ENCODE assay signal across 8 cellular contexts in genomic region chr1:144883011-144883421, GRCh38.
A peak's percentile ranks its signal among the peaks of the same experiment; 100 is the strongest.
DNase-seq lines count a peak whose midpoint lies in the region; TF ChIP-seq lines count a peak whose summit lies in the region.
"Not testable (repeated sequence)": the region's sequence is repeated elsewhere in the genome, so short reads cannot be mapped to it uniquely, and the experiment has no call there.

No MANE protein-coding gene starts in this region.

- not testable (repeated sequence) for H3K27ac ChIP-seq in mammary epithelial cell (ENCODE audit: insufficient read depth, low read depth, low read length); transverse colon

- no CpG with 5 or more reads among the region's 50 CpGs for WGBS in mammary epithelial cell (ENCODE audit: low coverage, missing lambda C conversion rate)
- WGBS in transverse colon (ENCODE audit: low coverage in 1 of 2), 2 donors: 1% methylated on average over 44 of the region's 50 CpGs; no CpG with 5 or more reads in 1 of the 2 donors

- not testable (repeated sequence) for TF ChIP-seq CTCF in Caco-2 (IDR thresholded peaks at IDR 0.05; ENCODE audit: insufficient read depth in 1 of 2, low read depth in 1 of 2, low read length in 1 of 2, severe bottlenecking in 1 of 2, unreplicated experiment in 1 of 2); mammary epithelial cell (conservative IDR thresholded peaks at IDR 0.05 in 1 of 2, IDR thresholded peaks at IDR 0.05 in 1 of 2; ENCODE audit: extremely low read depth in 1 of 2, insufficient read depth in 1 of 2, low read depth in 1 of 2, low read length in 2 of 2); transverse colon (IDR thresholded peaks at IDR 0.05)

- H4K20me1 ChIP-seq in mammary epithelial cell (ENCODE audit: insufficient read depth, low read length): not testable (repeated sequence)

- not testable (repeated sequence) for H3K36me3 Mint-ChIP-seq in Caco-2 (ENCODE audit: insufficient read depth, unreplicated experiment); activated CD4-positive, alpha-beta memory T cell treated with anti-CD3 and anti-CD28 coated beads for 36 hours

- H3K27me3 ChIP-seq in Caco-2 (replicated peaks; ENCODE audit: control insufficient read depth, insufficient read depth, low read length); mammary epithelial cell (ENCODE audit: insufficient read depth, low read length); transverse colon: not testable (repeated sequence)

- intact Hi-C loops in Caco-2 (cut with micrococcal nuclease; ENCODE audit: unreplicated experiment); activated CD4-positive, alpha-beta memory T cell treated with anti-CD3 and anti-CD28 coated beads for 36 hours (cut with micrococcal nuclease); mammary epithelial cell (cut with micrococcal nuclease); head of caudate nucleus (cut with DNase I); transverse colon (cut with DNase I; ENCODE audit: low total_unique reads): not testable (repeated sequence)

- POLR2A ChIA-PET in Caco-2 (lab: Charles Lee); activated CD4-positive, alpha-beta memory T cell treated with anti-CD3 and anti-CD28 coated beads for 36 hours (lab: Charles Lee): not testable (repeated sequence)

- dilution Hi-C loops in mammary epithelial cell (cut with HindIII; ENCODE audit: low sequenced_read_pairs): not testable (repeated sequence)

- not testable (repeated sequence) for H3K4me1 ChIP-seq in Caco-2; mammary epithelial cell (ENCODE audit: insufficient read depth, low read length); transverse colon

- BruUV-seq in Caco-2 (replicated peaks; lab: Mats Ljungman, UMichigan); mammary epithelial cell (replicated peaks; lab: Mats Ljungman, UMichigan): not testable (repeated sequence)

- DNase-seq in Caco-2 (peak in 1 of 2 experiments; percentile 17), NAMALWA (ENCODE audit: low spot score) (peak; percentile 33), head of caudate nucleus (peak in 36 of 42 donors; percentile 3 to 72 (median 23)), lung microvascular endothelial cell (ENCODE audit: low read depth in 2 of 2) (peak; percentile 0), putamen (ENCODE audit: low spot score) (peak; percentile 5), transverse colon (peak; percentile 20)
- DNase-seq in activated CD4-positive, alpha-beta memory T cell treated with anti-CD3 and anti-CD28 coated beads for 36 hours: peak; percentile 38
- DNase-seq in mammary epithelial cell: not testable (repeated sequence)

- peak overlapping the region; percentile 33 for H3K4me3 ChIP-seq in Caco-2 (ENCODE audit: low read depth, low read length)
- H3K4me3 ChIP-seq in mammary epithelial cell (replicated peaks in 1 of 3; ENCODE audit: insufficient read depth in 1 of 3, low read depth in 2 of 3, low read length in 3 of 3): peak overlapping the region in 2 of 3 experiments; percentile 34 to 54
- H3K4me3 ChIP-seq in transverse colon: peak overlapping the region in 3 of 4 donors; percentile 36 to 86 (median 57)

- CTCF ChIA-PET in Caco-2 (lab: Charles Lee); activated CD4-positive, alpha-beta memory T cell treated with anti-CD3 and anti-CD28 coated beads for 36 hours (lab: Charles Lee); mammary epithelial cell (lab: Charles Lee; ENCODE audit: low non-redundant PET): not testable (repeated sequence)

- peak overlapping the region; percentile 20 for H2AFZ ChIP-seq in mammary epithelial cell (ENCODE audit: low read depth, low read length)

- H3K4me3 Mint-ChIP-seq in Caco-2 (ENCODE audit: unreplicated experiment): peak overlapping the region; percentile 24
- H3K4me3 Mint-ChIP-seq in activated CD4-positive, alpha-beta memory T cell treated with anti-CD3 and anti-CD28 coated beads for 36 hours: peak overlapping the region; percentile 37

- H3K27me3 Mint-ChIP-seq in Caco-2 (ENCODE audit: insufficient read depth, unreplicated experiment); activated CD4-positive, alpha-beta memory T cell treated with anti-CD3 and anti-CD28 coated beads for 36 hours: not testable (repeated sequence)

- H3K9me3 ChIP-seq in Caco-2; mammary epithelial cell (replicated peaks; ENCODE audit: insufficient read depth, low read length); transverse colon: not testable (repeated sequence)

- not testable (repeated sequence) for TF ChIP-seq POLR2A in transverse colon (IDR thresholded peaks at IDR 0.05)

- not testable (repeated sequence) for H3K9ac ChIP-seq in mammary epithelial cell (ENCODE audit: insufficient read depth, low read length)

- peak overlapping the region; percentile 61 for H3K4me2 ChIP-seq in mammary epithelial cell (ENCODE audit: insufficient read depth, low read depth, low read length)

- in situ Hi-C loops in mammary epithelial cell (cut with MboI; ENCODE audit: low sequenced_read_pairs in 2 of 2); transverse colon (cut with MboI; ENCODE audit: low pct_ligation_motif_present in 1 of 4, low pct_unique_long_range_greater_than_20kb in 1 of 4, low sequenced_read_pairs in 3 of 4): not testable (repeated sequence)

- not testable (repeated sequence) for H3K36me3 ChIP-seq in Caco-2 (ENCODE audit: control insufficient read depth, insufficient read depth, low read length); mammary epithelial cell (ENCODE audit: insufficient read depth, low read length); transverse colon

- H3K9me3 Mint-ChIP-seq in Caco-2 (ENCODE audit: unreplicated experiment); activated CD4-positive, alpha-beta memory T cell treated with anti-CD3 and anti-CD28 coated beads for 36 hours: not testable (repeated sequence)

- not testable (repeated sequence) for H3K27ac Mint-ChIP-seq in Caco-2 (ENCODE audit: unreplicated experiment); activated CD4-positive, alpha-beta memory T cell treated with anti-CD3 and anti-CD28 coated beads for 36 hours

- not testable (repeated sequence) for TF ChIP-seq EP300 in transverse colon (IDR thresholded peaks at IDR 0.05; ENCODE audit: low read depth)

- not testable (repeated sequence) for H3K4me1 Mint-ChIP-seq in Caco-2 (ENCODE audit: low read depth, unreplicated experiment); activated CD4-positive, alpha-beta memory T cell treated with anti-CD3 and anti-CD28 coated beads for 36 hours (ENCODE audit: low read depth)

- H3K79me2 ChIP-seq in mammary epithelial cell (ENCODE audit: insufficient read depth, low read length): not testable (repeated sequence)
